Comparison of ENCODE assay signal across 8 cellular contexts in genomic region chr4:109434007-109434792, GRCh38. TPM values are rescaled to one million over a fixed set of nuclear protein-coding genes. Genes with fewer than 3 reads are reported as not detected.
DNase-seq lines count a peak whose midpoint lies in the region; ATAC-seq, FAIRE-seq and TF ChIP-seq lines count a peak whose summit lies in the region.

No MANE protein-coding gene starts in this region.

- H2BK15ac ChIP-seq in H1 (ENCODE audit: low read length) (no peak overlapping the region), mesendoderm (replicated peaks; ENCODE audit: low read depth) (no peak overlapping the region)

- H2BK120ac ChIP-seq in H1 (replicated peaks; ENCODE audit: low read depth, low read length) (no peak overlapping the region), mesendoderm (ENCODE audit: low read depth, low read length) (peak overlapping the region; percentile 18)

- TF ChIP-seq POLR2A in H1 (IDR thresholded peaks at IDR 0.05; ENCODE audit: control extremely low read depth in 1 of 2, low read depth in 2 of 2, low read length in 2 of 2) (no peak), suprapubic skin (IDR thresholded peaks at IDR 0.05) (no peak)

- H4K8ac ChIP-seq in H1 (ENCODE audit: extremely low read depth, insufficient read depth, low read length) (no peak overlapping the region), mesendoderm (ENCODE audit: low read depth, low read length) (peak overlapping the region; percentile 60)

- no peak for TF ChIP-seq RAD21 in H1 (IDR thresholded peaks at IDR 0.05 in 1 of 2, conservative IDR thresholded peaks at IDR 0.05 in 1 of 2; ENCODE audit: low read depth in 2 of 2, low read length in 2 of 2)

- H2BK20ac ChIP-seq in H1 (ENCODE audit: low read length), result no peak overlapping the region

- no peak overlapping the region for H3K23ac ChIP-seq in H1 (ENCODE audit: insufficient read length)
- no peak overlapping the region for H3K23ac ChIP-seq in mesendoderm (ENCODE audit: low read length)

- H4K91ac ChIP-seq in H1 (replicated peaks; ENCODE audit: insufficient read length, low read length), result no peak overlapping the region

- 3% methylated on average over 15 of the region's 65 CpGs; no CpG with 5 or more reads in 1 of the 2 experiments for WGBS in H1 (ENCODE audit: extremely low coverage in 1 of 2, insufficient coverage in 1 of 2, insufficient read length in 1 of 2, insufficient replicate concordance in 2 of 2, low coverage in 1 of 2, low lambda C conversion rate in 2 of 2, missing lambda C conversion rate in 1 of 2), 2 experiments
- WGBS in mesendoderm (ENCODE audit: extremely low coverage, insufficient coverage, low lambda C conversion rate), result no CpG with 5 or more reads among the region's 65 CpGs
- 2% methylated on average over 23 of the region's 65 CpGs for WGBS in suprapubic skin

- no peaks in the 10 kb centered on the region for H3K9me3 ChIP-seq in DND-41 (ENCODE audit: insufficient read depth, low read length, severe bottlenecking)
- H3K9me3 ChIP-seq in H1 (ENCODE audit: insufficient read depth in 2 of 2, low read depth in 1 of 2, low read length in 1 of 2), result no peaks in the 10 kb centered on the region
- H3K9me3 ChIP-seq in suprapubic skin, result no peaks in the 10 kb centered on the region

- H2AFZ ChIP-seq in DND-41 (ENCODE audit: low read depth, low read length) (peak overlapping the region; percentile 80), H1 (ENCODE audit: low read length) (no peak overlapping the region)

- TF ChIP-seq EP300 in H1 (IDR thresholded peaks at IDR 0.05; ENCODE audit: borderline replicate concordance in 1 of 2, low read depth in 2 of 2, low read length in 2 of 2) (no peak), suprapubic skin (IDR thresholded peaks at IDR 0.05) (no peak)

- H3K4ac ChIP-seq in H1 (replicated peaks; ENCODE audit: insufficient read length, low read depth, low read length) (no peak overlapping the region), mesendoderm (ENCODE audit: low read depth, low read length) (peak overlapping the region; percentile 90)

- H3K18ac ChIP-seq in H1 (ENCODE audit: extremely low read depth, low read length) (no peak overlapping the region), mesendoderm (ENCODE audit: low read length) (peak overlapping the region; percentile 99)

- H3K27me3 ChIP-seq in DND-41 (ENCODE audit: insufficient read depth, low read length, poor library complexity) (no peaks in the 10 kb centered on the region), HL-60 (ENCODE audit: insufficient read depth, poor library complexity, severe bottlenecking) (no peaks in the 10 kb centered on the region), H1 (replicated peaks in 1 of 4; ENCODE audit: control insufficient read depth in 3 of 4, extremely low read depth in 1 of 4, insufficient read depth in 3 of 4, low read length in 3 of 4) (no peaks in the 10 kb centered on the region), mesendoderm (ENCODE audit: insufficient read depth, low read length, poor library complexity) (no peaks in the 10 kb centered on the region), suprapubic skin (no peaks in the 10 kb centered on the region)

- H3K4me2 ChIP-seq in DND-41 (ENCODE audit: insufficient read depth, low read length), result peak overlapping the region; percentile 81
- peak overlapping the region; percentile 68 to 75 for H3K4me2 ChIP-seq in H1 (ENCODE audit: insufficient read depth in 1 of 2, low read depth in 2 of 2, low read length in 2 of 2)
- H3K4me2 ChIP-seq in mesendoderm (ENCODE audit: low read length), result peak overlapping the region; percentile 70

- peaks cover 4% of the 10 kb centered on the region for H3K23me2 ChIP-seq in H1 (ENCODE audit: low read depth, low read length)

- H3K9ac ChIP-seq in DND-41 (ENCODE audit: low read depth, low read length), result peak overlapping the region; percentile 67
- peak overlapping the region; percentile 64 to 91 (median 87); a peak in 6 of 7 replicates for H3K9ac ChIP-seq in H1 (replicated peaks in 1 of 4; ENCODE audit: extremely low read depth in 1 of 4, low read depth in 3 of 4, low read length in 3 of 4)
- peak overlapping the region; percentile 71 for H3K9ac ChIP-seq in mesendoderm (ENCODE audit: low read length)

- no peak overlapping the region for H2BK12ac ChIP-seq in H1 (ENCODE audit: low read depth, low read length)

- H3K4me1 ChIP-seq in DND-41 (ENCODE audit: insufficient read depth, low read length) (peaks cover 43% of the 10 kb centered on the region), H1 (replicated peaks in 1 of 4; ENCODE audit: control insufficient read depth in 3 of 4, insufficient read depth in 4 of 4, low read length in 3 of 4) (peaks cover 2 to 10% (median 7%) of the 10 kb centered on the region in 4 experiments; a peak in 4 of 7 replicates), mesendoderm (ENCODE audit: control insufficient read depth, low read depth, low read length) (peaks cover 12% of the 10 kb centered on the region), suprapubic skin (peaks cover 55% of the 10 kb centered on the region)

- H4K5ac ChIP-seq in H1 (ENCODE audit: insufficient read length, low read depth, low read length) (no peak overlapping the region), mesendoderm (ENCODE audit: low read length) (no peak overlapping the region)

- H3K4me3 ChIP-seq in DND-41 (ENCODE audit: low read depth in 1 of 2, low read length in 2 of 2), result peak overlapping the region; percentile 87 to 94; a peak in 3 of 4 replicates
- H3K4me3 ChIP-seq in HL-60 (replicated peaks; ENCODE audit: insufficient read depth, low read length), result peak overlapping the region; percentile 54
- peak overlapping the region; percentile 66 to 80 (median 78) for H3K4me3 ChIP-seq in H1 (ENCODE audit: extremely low read depth in 1 of 4, insufficient read depth in 2 of 4, low read depth in 3 of 4, low read length in 4 of 4)
- peak overlapping the region; percentile 42 for H3K4me3 ChIP-seq in mesendoderm (ENCODE audit: low read length)
- peak overlapping the region; percentile 89 for H3K4me3 ChIP-seq in suprapubic skin

- H3K27ac ChIP-seq in DND-41 (ENCODE audit: low read length), result peak overlapping the region; percentile 84
- H3K27ac ChIP-seq in HL-60 (replicated peaks), result peak overlapping the region; percentile 69
- peak overlapping the region; percentile 80; the same call in 1 of the 2 replicates for H3K27ac ChIP-seq in H1 (ENCODE audit: low read depth, low read length)
- H3K27ac ChIP-seq in mesendoderm (ENCODE audit: low read depth, low read length), result peak overlapping the region; percentile 85
- peak overlapping the region; percentile 94 for H3K27ac ChIP-seq in suprapubic skin

- H3K36me3 ChIP-seq in DND-41 (ENCODE audit: insufficient read depth, low read length) (peaks cover 4% of the 10 kb centered on the region), H1 (ENCODE audit: control insufficient read depth in 2 of 4, insufficient read depth in 4 of 4, low read length in 3 of 4) (no peaks in the 10 kb centered on the region), mesendoderm (ENCODE audit: control insufficient read depth, insufficient read depth, low read length) (no peaks in the 10 kb centered on the region), suprapubic skin (no peaks in the 10 kb centered on the region)

- H3K79me1 ChIP-seq in H1 (ENCODE audit: low read depth, low read length) (peaks cover 7% of the 10 kb centered on the region; the same call in 1 of the 2 replicates), mesendoderm (ENCODE audit: low read length) (peaks cover 7% of the 10 kb centered on the region)

- H3K56ac ChIP-seq in H1 (replicated peaks; ENCODE audit: insufficient read length, low read depth, low read length) (no peak overlapping the region), mesendoderm (ENCODE audit: low read length) (peak overlapping the region; percentile 97)

- no peak overlapping the region for H2AK5ac ChIP-seq in H1 (ENCODE audit: low read depth, low read length)
- no peak overlapping the region for H2AK5ac ChIP-seq in mesendoderm (ENCODE audit: low read length)

- TF ChIP-seq CTCF in DND-41 (IDR thresholded peaks at IDR 0.05; ENCODE audit: borderline replicate concordance, extremely low read depth, low read length, poor library complexity, severe bottlenecking) (no peak), HL-60 (IDR thresholded peaks at IDR 0.05; ENCODE audit: insufficient read depth, low read length) (no peak), H1 (IDR thresholded peaks at IDR 0.05; ENCODE audit: control extremely low read depth in 1 of 3, insufficient read depth in 1 of 3, low read depth in 1 of 3, low read length in 3 of 3) (no peak), suprapubic skin (IDR thresholded peaks at IDR 0.05) (no peak)

- POLR2A ChIA-PET in H1 (lab: Charles Lee; ENCODE audit: partially characterized antibody), result interaction anchor here (1.0 to 2.1 kb wide), 7 partner anchors 10 to 63 kb away, joined by 3 to 9 read pairs (median 6); no protein-coding TSS in a partner anchor

- no peak overlapping the region for H3K14ac ChIP-seq in H1 (ENCODE audit: insufficient read length)

- H3K79me2 ChIP-seq in DND-41 (ENCODE audit: insufficient read depth, low read length) (peaks cover 66% of the 10 kb centered on the region), H1 (ENCODE audit: control insufficient read depth in 1 of 2, insufficient read depth in 2 of 2, low read length in 2 of 2) (peaks cover 6 to 51% of the 10 kb centered on the region in 2 experiments; a peak in 3 of 4 replicates), mesendoderm (ENCODE audit: control insufficient read depth, insufficient read depth, low read length) (peaks cover 43% of the 10 kb centered on the region)

- H4K20me1 ChIP-seq in DND-41 (ENCODE audit: insufficient read depth, low read length) (peaks cover 40% of the 10 kb centered on the region), H1 (replicated peaks in 1 of 2; ENCODE audit: control insufficient read depth in 1 of 2, insufficient read depth in 2 of 2, low read length in 2 of 2) (peaks cover 4 to 6% of the 10 kb centered on the region in 2 experiments)

- no peak for FAIRE-seq in H1 (lab: Jason Lieb, UNC)

- ATAC-seq in DND-41 (ENCODE audit: insufficient read depth, low read depth) (peak; percentile 36), GM21381 (IDR thresholded peaks at IDR 0.05; ENCODE audit: unreplicated experiment) (peak; percentile 43)

- CTCF ChIA-PET in H1 (lab: Charles Lee; ENCODE audit: partially characterized antibody), result interaction anchor here (1.2 to 2.1 kb wide), 7 partner anchors 9 to 126 kb away, joined by 3 to 12 read pairs (median 6); partner anchors contain the start of gene MCUB

- DNase-seq in DND-41 (peak; percentile 51), HL-60 (ENCODE audit: low read depth in 1 of 2, low spot score in 1 of 2) (peak in 1 of 2 experiments; percentile 8), H1 (ENCODE audit: low read depth in 1 of 2, low spot score in 2 of 2) (peak in 1 of 2 experiments; percentile 56), mesendoderm (peak; percentile 52), suprapubic skin (ENCODE audit: low spot score in 2 of 2) (peak; percentile 70 to 79), SW 1271 (lab: John Stamatoyannopoulos, UW) (no peak)
- peak; percentile 21 for DNase-seq in activated CD4-positive, alpha-beta T cell treated with anti-CD3 and anti-CD28 coated beads for 48 hours

- H2BK5ac ChIP-seq in H1 (ENCODE audit: low read depth, low read length) (peak overlapping the region; percentile 19; the same call in 1 of the 2 replicates), mesendoderm (ENCODE audit: low read length) (no peak overlapping the region)

RNA-seq across cellular contexts. Expression of gene SEC24B, which starts 0.6 kb away (rescaled TPM):
- total RNA-seq in H1 (2021; fragmentation: NEBNext Ultra II Directional; extraction: Animal tissue kit (Norgen Biotek cat#: 25700)), result 24.2 and 25.6 TPM in 2 replicates
- polyA plus RNA-seq in H1 (2011; rRNA removed), result 20.5 and 30.9 TPM in 2 replicates
- polyA plus RNA-seq in H1 (2011; cell fraction: cytosol; rRNA removed), result 21.1 TPM
- polyA plus RNA-seq in H1 (2011; cell fraction: nucleus; rRNA removed), result 24.8 TPM
- 11.7 to 17.1 TPM (median 14.9 TPM) in 4 replicates for polyA plus RNA-seq in H1 (2012, experiment 1 of 2)
- polyA plus RNA-seq in H1 (2012, experiment 2 of 2), result 1.2 TPM
- 15.1 TPM for polyA plus RNA-seq in H1 (2013, experiment 1 of 2)
- polyA plus RNA-seq in H1 (2013, experiment 2 of 2), result 15.1 TPM
- 95.6 and 123 TPM in 2 replicates for polyA minus RNA-seq in H1 (2011; rRNA and poly(A)+ RNA removed)
- polyA minus RNA-seq in H1 (2011; cell fraction: cytosol; rRNA and poly(A)+ RNA removed), result 23.7 TPM
- 71.0 TPM for polyA minus RNA-seq in H1 (2011; cell fraction: nucleus; rRNA and poly(A)+ RNA removed)
- polyA plus RNA-seq in mesendoderm (2013, experiment 1 of 2), result 19.4 TPM
- polyA plus RNA-seq in mesendoderm (2013, experiment 2 of 2), result 18.5 TPM
- total RNA-seq in suprapubic skin, result 10 to 100 TPM; 38.6 to 77.6 (median 46.1) TPM

Comparison
In these comparisons a context has a peak if more than half of its experiments do, and no peak if none do; other contexts are left out.
1. DNase-seq: peak in DND-41 (single experiment), activated CD4-positive, alpha-beta T cell treated with anti-CD3 and anti-CD28 coated beads for 48 hours (single experiment), mesendoderm (single experiment) and suprapubic skin (2 of 2); none in SW 1271 (0 of 2).
2. Peak in every context shown above with its lines, with median percentiles within 50 percentile points of each other: H3K27ac ChIP-seq, H3K4me2 ChIP-seq, H3K4me3 ChIP-seq and H3K9ac ChIP-seq.